In the genomic region with DNA sequence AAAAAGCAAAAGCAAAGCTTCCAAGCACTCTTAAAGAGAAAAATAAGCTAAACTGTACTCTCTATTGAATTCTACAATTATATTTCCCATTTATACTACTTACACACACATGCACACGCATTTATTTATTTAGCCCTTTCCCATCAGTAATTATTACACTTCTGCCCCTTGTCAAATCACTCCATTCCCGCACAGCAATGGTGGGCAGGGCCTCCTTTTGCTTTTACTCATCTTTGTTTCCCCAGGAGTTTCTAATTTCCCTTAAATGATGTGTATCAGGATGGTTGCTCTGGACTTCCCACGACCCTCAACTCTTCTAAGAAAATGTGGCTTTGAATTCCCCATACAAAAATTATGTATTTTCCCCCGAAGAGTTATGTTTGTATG, we compare ENCODE assay signal across 8 cellular contexts. TPM values are rescaled to one million over a fixed set of nuclear protein-coding genes. Genes with fewer than 3 reads are reported as not detected.
DNase-seq lines count a peak whose midpoint lies in the region; ATAC-seq and TF ChIP-seq lines count a peak whose summit lies in the region.

No MANE protein-coding gene starts in this region.

- no peaks in the 10 kb centered on the region for H3K36me3 ChIP-seq in testis (ENCODE audit: low read depth, missing control alignments)

- peak overlapping the region; percentile 87 for H3K27ac Mint-ChIP-seq in activated CD4-positive, alpha-beta T cell treated with anti-CD3 and anti-CD28 coated beads, Interleukin-2, amount 10 ng/mL, durations not matched to agents 24 days and 14 days
- peak overlapping the region; percentile 85 for H3K27ac Mint-ChIP-seq in activated T-helper 2 cell treated with anti-CD3 and anti-CD28 coated beads, Interferon-gamma antibody, Interleukin-2, Interleukin-4, amounts not matched to agents 10 μg/mL and 5 μg/mL and 100 μg/mL, durations not matched to agents 14 hours and 24 hours and 36 hours

- no peaks in the 10 kb centered on the region for H3K36me3 Mint-ChIP-seq in activated CD4-positive, alpha-beta T cell treated with anti-CD3 and anti-CD28 coated beads, Interleukin-2, amount 10 ng/mL, durations not matched to agents 24 days and 14 days (ENCODE audit: low read depth)
- H3K36me3 Mint-ChIP-seq in activated T-helper 2 cell treated with anti-CD3 and anti-CD28 coated beads, Interferon-gamma antibody, Interleukin-2, Interleukin-4, amounts not matched to agents 10 μg/mL and 5 μg/mL and 100 μg/mL, durations not matched to agents 14 hours and 24 hours and 36 hours (ENCODE audit: low read depth), result no peaks in the 10 kb centered on the region

- TF ChIP-seq POLR2A in testis (IDR thresholded peaks at IDR 0.05), result no peak

- ATAC-seq in GM21576 (IDR thresholded peaks at IDR 0.05; ENCODE audit: unreplicated experiment), result no peak
- no peak for ATAC-seq in GM19328 (IDR thresholded peaks at IDR 0.05; ENCODE audit: unreplicated experiment)

- H3K9me3 ChIP-seq in testis, result no peaks in the 10 kb centered on the region

- peak overlapping the region; percentile 88 for H3K4me3 Mint-ChIP-seq in activated CD4-positive, alpha-beta T cell treated with anti-CD3 and anti-CD28 coated beads, Interleukin-2, amount 10 ng/mL, durations not matched to agents 24 days and 14 days
- peak overlapping the region; percentile 88 for H3K4me3 Mint-ChIP-seq in activated T-helper 2 cell treated with anti-CD3 and anti-CD28 coated beads, Interferon-gamma antibody, Interleukin-2, Interleukin-4, amounts not matched to agents 10 μg/mL and 5 μg/mL and 100 μg/mL, durations not matched to agents 14 hours and 24 hours and 36 hours (ENCODE audit: low read depth)

- peaks cover 6% of the 10 kb centered on the region for H3K4me1 ChIP-seq in testis

- H3K9me3 Mint-ChIP-seq in activated CD4-positive, alpha-beta T cell treated with anti-CD3 and anti-CD28 coated beads, Interleukin-2, amount 10 ng/mL, durations not matched to agents 24 days and 14 days, result no peaks in the 10 kb centered on the region
- H3K9me3 Mint-ChIP-seq in activated T-helper 2 cell treated with anti-CD3 and anti-CD28 coated beads, Interferon-gamma antibody, Interleukin-2, Interleukin-4, amounts not matched to agents 10 μg/mL and 5 μg/mL and 100 μg/mL, durations not matched to agents 14 hours and 24 hours and 36 hours, result no peaks in the 10 kb centered on the region

- peak overlapping the region; percentile 56 to 69 for H3K4me3 ChIP-seq in testis

- TF ChIP-seq CTCF in testis (IDR thresholded peaks at IDR 0.05), result no peak

- intact Hi-C loops in activated CD4-positive, alpha-beta T cell treated with anti-CD3 and anti-CD28 coated beads, Interleukin-2, amount 10 ng/mL, durations not matched to agents 24 days and 14 days (cut with micrococcal nuclease), result loop anchor here (1.0 to 2.0 kb wide), 6 partner anchors 19 to 337 kb away; a partner anchor contains a TSS
- intact Hi-C loops in activated T-helper 2 cell treated with anti-CD3 and anti-CD28 coated beads, Interferon-gamma antibody, Interleukin-2, Interleukin-4, amounts not matched to agents 10 μg/mL and 5 μg/mL and 100 μg/mL, durations not matched to agents 14 hours and 24 hours and 36 hours (cut with micrococcal nuclease), result loop anchor here (1.0 to 5.0 kb wide), 4 partner anchors 19 to 395 kb away; a partner anchor contains a TSS
- intact Hi-C loops in testis (cut with DNase I; ENCODE audit: low total_unique reads), result no loop called here

- peaks cover 5% of the 10 kb centered on the region for H3K27me3 Mint-ChIP-seq in activated CD4-positive, alpha-beta T cell treated with anti-CD3 and anti-CD28 coated beads, Interleukin-2, amount 10 ng/mL, durations not matched to agents 24 days and 14 days
- peaks cover 7% of the 10 kb centered on the region for H3K27me3 Mint-ChIP-seq in activated T-helper 2 cell treated with anti-CD3 and anti-CD28 coated beads, Interferon-gamma antibody, Interleukin-2, Interleukin-4, amounts not matched to agents 10 μg/mL and 5 μg/mL and 100 μg/mL, durations not matched to agents 14 hours and 24 hours and 36 hours (ENCODE audit: low read depth)

- H3K27ac ChIP-seq in layer of hippocampus (ENCODE audit: low read depth, low read length) (peak overlapping the region; percentile 84), testis (peak overlapping the region; percentile 91 to 94)

- 4 to 6% methylated on average over 4 of the region's 4 CpGs for WGBS in testis, 2 donors

- no peak for DNase-seq in activated CD4-positive, alpha-beta T cell treated with anti-CD3 and anti-CD28 coated beads, Interleukin-2, amount 10 ng/mL, durations not matched to agents 24 days and 14 days
- no peak for DNase-seq in activated CD4-positive, alpha-beta T cell treated with anti-CD3 and anti-CD28 coated beads, Interleukin-2, amount 50 U/mL, for 1 hour
- no peak for DNase-seq in activated T-helper 2 cell treated with anti-CD3 and anti-CD28 coated beads, Interferon-gamma antibody, Interleukin-2, Interleukin-4, amounts not matched to agents 10 μg/mL and 5 μg/mL and 100 μg/mL, durations not matched to agents 14 hours and 24 hours and 36 hours (ENCODE audit: low spot score)
- DNase-seq in testis, result no peak
- no peak for DNase-seq in NCI-H1694 treated with DMSO at 0.1 percent for 48 hours (lab: John Stamatoyannopoulos, UW)

- H3K27me3 ChIP-seq in layer of hippocampus (ENCODE audit: control insufficient read depth, insufficient read depth, low read length) (no peaks in the 10 kb centered on the region), testis (no peaks in the 10 kb centered on the region)

- peaks cover 15% of the 10 kb centered on the region for H3K4me1 Mint-ChIP-seq in activated CD4-positive, alpha-beta T cell treated with anti-CD3 and anti-CD28 coated beads, Interleukin-2, amount 10 ng/mL, durations not matched to agents 24 days and 14 days
- H3K4me1 Mint-ChIP-seq in activated T-helper 2 cell treated with anti-CD3 and anti-CD28 coated beads, Interferon-gamma antibody, Interleukin-2, Interleukin-4, amounts not matched to agents 10 μg/mL and 5 μg/mL and 100 μg/mL, durations not matched to agents 14 hours and 24 hours and 36 hours (ENCODE audit: low read depth), result peaks cover 15% of the 10 kb centered on the region

RNA-seq across cellular contexts. Expression of a gene that starts 19.9 kb away (rescaled TPM):
- 0.09 and 0.30 TPM in 2 replicates for total RNA-seq in activated CD4-positive, alpha-beta T cell treated with anti-CD3 and anti-CD28 coated beads, Interleukin-2, amount 10 ng/mL, durations not matched to agents 24 days and 14 days
- total RNA-seq in activated T-helper 2 cell treated with anti-CD3 and anti-CD28 coated beads, Interferon-gamma antibody, Interleukin-2, Interleukin-4, amounts not matched to agents 10 μg/mL and 5 μg/mL and 100 μg/mL, durations not matched to agents 14 hours and 24 hours and 36 hours, result 0.14 and 0.27 TPM in 2 replicates
- 1 to 10 TPM; 1.8 to 3.6 TPM for total RNA-seq in testis
- polyA plus RNA-seq in testis (ENCODE audit: insufficient read depth, low read depth, low replicate concordance), result 4.2 TPM

RNA-seq across cellular contexts. Expression of a gene that starts 20.1 kb away (rescaled TPM):
- total RNA-seq in activated CD4-positive, alpha-beta T cell treated with anti-CD3 and anti-CD28 coated beads, Interleukin-2, amount 10 ng/mL, durations not matched to agents 24 days and 14 days, result 62.2 and 62.4 TPM in 2 replicates
- total RNA-seq in activated T-helper 2 cell treated with anti-CD3 and anti-CD28 coated beads, Interferon-gamma antibody, Interleukin-2, Interleukin-4, amounts not matched to agents 10 μg/mL and 5 μg/mL and 100 μg/mL, durations not matched to agents 14 hours and 24 hours and 36 hours, result 51.1 and 54.8 TPM in 2 replicates
- 10 to 100 TPM; 31.5 to 35.5 TPM for total RNA-seq in testis
- 21.8 TPM for polyA plus RNA-seq in testis (ENCODE audit: insufficient read depth, low read depth, low replicate concordance)

RNA-seq across cellular contexts. Expression of a gene that starts 35.2 kb away (rescaled TPM):
- 0.54 and 0.57 TPM in 2 replicates for total RNA-seq in activated CD4-positive, alpha-beta T cell treated with anti-CD3 and anti-CD28 coated beads, Interleukin-2, amount 10 ng/mL, durations not matched to agents 24 days and 14 days
- 0.51 and 0.57 TPM in 2 replicates for total RNA-seq in activated T-helper 2 cell treated with anti-CD3 and anti-CD28 coated beads, Interferon-gamma antibody, Interleukin-2, Interleukin-4, amounts not matched to agents 10 μg/mL and 5 μg/mL and 100 μg/mL, durations not matched to agents 14 hours and 24 hours and 36 hours
- total RNA-seq in testis, result 1 to 10 TPM in 1 of 2 donors, under 1 TPM in 1; 0.68 to 1.3 TPM
- 2.2 TPM for polyA plus RNA-seq in testis (ENCODE audit: insufficient read depth, low read depth, low replicate concordance)
